Comparison of ENCODE assay signal across 8 cellular contexts in genomic region chr7:139361523-139361922, GRCh38. TPM values are rescaled to one million over a fixed set of nuclear protein-coding genes. Genes with fewer than 3 reads are reported as not detected.
DNase-seq lines count a peak whose midpoint lies in the region; ATAC-seq, FAIRE-seq and TF ChIP-seq lines count a peak whose summit lies in the region.

No MANE protein-coding gene starts in this region.

- in situ Hi-C loops in HepG2 (cut with HindIII; ENCODE audit: extremely low pct_ligation_motif_present, low pct_unique_long_range_greater_than_20kb) (no loop called here), GM12878 (cut with MboI) (loop anchor here (25.0 kb wide), 1 partner anchor 1551 kb away; the partner anchor contains the start of gene BRAF)

- SMC1A ChIA-PET in GM12878 (lab: Charles Lee; ENCODE audit: uncharacterized antibody, unreplicated experiment): interaction anchor here (0.6 to 0.8 kb wide), 2 partner anchors 15 to 308 kb away, joined by 3 read pairs; no protein-coding TSS in a partner anchor

- peak overlapping the region; percentile 70 to 97 (median 89); a peak in 5 of 6 replicates for H3K4me3 ChIP-seq in HepG2 (replicated peaks in 1 of 3; ENCODE audit: insufficient read depth in 1 of 3, low read depth in 2 of 3, low read length in 3 of 3)
- no peak overlapping the region for H3K4me3 ChIP-seq in right lobe of liver
- H3K4me3 ChIP-seq in GM12878: peak overlapping the region; percentile 95
- H3K4me3 ChIP-seq in mesendoderm (ENCODE audit: low read length): no peak overlapping the region

- H4K20me1 ChIP-seq in HepG2 (ENCODE audit: insufficient read depth, low read length) (peaks cover 17% of the 10 kb centered on the region; the same call in 1 of the 2 replicates), GM12878 (ENCODE audit: control insufficient read depth, insufficient read depth) (peaks cover 9% of the 10 kb centered on the region)

- DNase-seq in HepG2 (ENCODE audit: low spot score): no peak
- DNase-seq in right lobe of liver: no peak
- DNase-seq in GM12878 (ENCODE audit: low read depth, low spot score): no peak
- peak; percentile 57 for DNase-seq in mesendoderm
- no peak for DNase-seq in ecto neural progenitor cell (ENCODE audit: low spot score)
- no peak for DNase-seq in RCC 7860 (ENCODE audit: low spot score)
- no peak for DNase-seq in SIG-M5 (lab: John Stamatoyannopoulos, UW)
- DNase-seq in germinal center (ENCODE audit: low spot score): no peak

- BruUV-seq in HepG2 (replicated peaks; lab: Mats Ljungman, UMichigan) (no TSS peak), GM12878 (replicated peaks; lab: Mats Ljungman, UMichigan) (no TSS peak)

- peaks cover 3% of the 10 kb centered on the region for H3K79me1 ChIP-seq in mesendoderm (ENCODE audit: low read length)

- 28% methylated on average over 3 of the region's 3 CpGs for WGBS in HepG2 (ENCODE audit: low lambda C conversion rate)
- WGBS in right lobe of liver (ENCODE audit: insufficient coverage, low coverage, low lambda C conversion rate, missing lambda C conversion rate): 18% methylated on average over 3 of the region's 3 CpGs
- 5% methylated on average over 3 of the region's 3 CpGs for WGBS in GM12878 (ENCODE audit: insufficient coverage, insufficient replicate concordance, low lambda C conversion rate, missing lambda C conversion rate)
- no CpG with 5 or more reads among the region's 3 CpGs for WGBS in mesendoderm (ENCODE audit: extremely low coverage, insufficient coverage, low lambda C conversion rate)

- no peak overlapping the region for H3K4ac ChIP-seq in mesendoderm (ENCODE audit: low read depth, low read length)

- no peak for TF ChIP-seq POLR2A in HepG2 (IDR thresholded peaks at IDR 0.05; ENCODE audit: insufficient read depth in 1 of 2, low read depth in 2 of 2, low read length in 2 of 2)
- no peak for TF ChIP-seq POLR2A in right lobe of liver (IDR thresholded peaks at IDR 0.05)
- TF ChIP-seq POLR2A in GM12878 (IDR thresholded peaks at IDR 0.05; ENCODE audit: low read depth, low read length): no peak

- H2BK120ac ChIP-seq in mesendoderm (ENCODE audit: low read depth, low read length): no peak overlapping the region

- no peak overlapping the region for H2AK5ac ChIP-seq in mesendoderm (ENCODE audit: low read length)

- no peak for TF ChIP-seq CTCF in HepG2 (CRISPR knock-in tag; IDR thresholded peaks at IDR 0.05)
- TF ChIP-seq CTCF in right lobe of liver (IDR thresholded peaks at IDR 0.05): no peak
- TF ChIP-seq CTCF in GM12878 (IDR thresholded peaks at IDR 0.05 in 2 of 3, conservative IDR thresholded peaks at IDR 0.05 in 1 of 3; ENCODE audit: control insufficient read depth in 2 of 3, extremely low read depth in 1 of 3, insufficient read depth in 1 of 3, low read depth in 3 of 3, low read length in 3 of 3): no peak

- RAD21 ChIA-PET in GM12878 (lab: Charles Lee; ENCODE audit: unreplicated experiment): interaction anchor here (1.0 kb wide), 1 partner anchor 18 kb away, joined by 3 read pairs; no protein-coding TSS in a partner anchor

- no peak overlapping the region for H4K8ac ChIP-seq in mesendoderm (ENCODE audit: low read depth, low read length)

- H3K23ac ChIP-seq in mesendoderm (ENCODE audit: low read length): no peak overlapping the region

- H3K79me2 ChIP-seq in HepG2 (ENCODE audit: insufficient read depth, low read length) (peaks cover 63% of the 10 kb centered on the region), GM12878 (ENCODE audit: control insufficient read depth, insufficient read depth, low read length) (peaks cover 83% of the 10 kb centered on the region), mesendoderm (ENCODE audit: control insufficient read depth, insufficient read depth, low read length) (peaks cover 40% of the 10 kb centered on the region)

- H2BK5ac ChIP-seq in mesendoderm (ENCODE audit: low read length): no peak overlapping the region

- FAIRE-seq in HepG2 (lab: Jason Lieb, UNC): no peak
- no peak for FAIRE-seq in GM12878 (lab: Jason Lieb, UNC)
- no peak for FAIRE-seq in RCC 7860 (lab: Jason Lieb, UNC)

- peaks cover 6 to 13% of the 10 kb centered on the region in 2 experiments; a peak in 4 of 5 replicates for H3K36me3 ChIP-seq in HepG2 (replicated peaks in 1 of 2; ENCODE audit: control insufficient read depth in 1 of 2, insufficient read depth in 2 of 2, low read length in 2 of 2)
- no peaks in the 10 kb centered on the region for H3K36me3 ChIP-seq in right lobe of liver
- peaks cover 2 to 10% of the 10 kb centered on the region in 2 experiments; a peak in 3 of 4 replicates for H3K36me3 ChIP-seq in GM12878 (ENCODE audit: control insufficient read depth in 2 of 2, insufficient read depth in 2 of 2, low read length in 1 of 2)
- no peaks in the 10 kb centered on the region for H3K36me3 ChIP-seq in mesendoderm (ENCODE audit: control insufficient read depth, insufficient read depth, low read length)

- peaks cover 43% of the 10 kb centered on the region for H3K4me1 ChIP-seq in HepG2 (ENCODE audit: insufficient read depth, low read length)
- peaks cover 0 to 25% (median 12%) of the 10 kb centered on the region in 4 donors for H3K4me1 ChIP-seq in right lobe of liver
- peaks cover 4% of the 10 kb centered on the region for H3K4me1 ChIP-seq in GM12878 (ENCODE audit: control insufficient read depth, insufficient read depth, low read length)
- peaks cover 6% of the 10 kb centered on the region for H3K4me1 ChIP-seq in mesendoderm (ENCODE audit: control insufficient read depth, low read depth, low read length)

- H3K9ac ChIP-seq in HepG2 (ENCODE audit: insufficient read depth, low read depth, low read length) (peak overlapping the region; percentile 98), GM12878 (ENCODE audit: control insufficient read depth, insufficient read depth, low read length) (peak overlapping the region; percentile 100), mesendoderm (ENCODE audit: low read length) (no peak overlapping the region)

- TF ChIP-seq EP300 in HepG2 (IDR thresholded peaks at IDR 0.05; ENCODE audit: low read depth in 2 of 2, low read length in 2 of 2) (no peak), HepG2 (CRISPR knock-in tag; IDR thresholded peaks at IDR 0.05; ENCODE audit: borderline replicate concordance) (no peak), GM12878 (IDR thresholded peaks at IDR 0.05; ENCODE audit: borderline replicate concordance in 1 of 2, control insufficient read depth in 1 of 2, low read depth in 2 of 2, low read length in 2 of 2) (no peak)

- no peak overlapping the region for H3K56ac ChIP-seq in mesendoderm (ENCODE audit: low read length)

- H3K4me2 ChIP-seq in HepG2 (ENCODE audit: low read depth, low read length) (peak overlapping the region; percentile 90), GM12878 (ENCODE audit: control insufficient read depth, insufficient read depth) (peak overlapping the region; percentile 73), mesendoderm (ENCODE audit: low read length) (no peak overlapping the region)

- no peak overlapping the region for H2AFZ ChIP-seq in HepG2 (ENCODE audit: low read length)
- no peak overlapping the region for H2AFZ ChIP-seq in GM12878 (ENCODE audit: control insufficient read depth, low read depth, low read length)

- intact Hi-C loops in HepG2 (cut with micrococcal nuclease; ENCODE audit: unreplicated experiment): no loop called here
- intact Hi-C loops in right lobe of liver (cut with DNase I): no loop called here
- intact Hi-C loops in GM12878 (cut with micrococcal nuclease; ENCODE audit: unreplicated experiment): loop anchor here (5.0 kb wide), 1 partner anchor 254 kb away; the partner anchor contains the start of gene ZC3HAV1

- H3K18ac ChIP-seq in mesendoderm (ENCODE audit: low read length): no peak overlapping the region

- no peak for ATAC-seq in HepG2
- ATAC-seq in right lobe of liver: no peak
- no peak for ATAC-seq in GM12878

- CTCF ChIA-PET in HepG2 (lab: Yijun Ruan, JAX; ENCODE audit: low intra/inter-chr PET ratio, low total read pairs) (no interaction called here), GM12878 (lab: Yijun Ruan, JAX) (no interaction called here)

- no peak overlapping the region for H2BK15ac ChIP-seq in mesendoderm (replicated peaks; ENCODE audit: low read depth)

- TF ChIP-seq RAD21 in HepG2 (CRISPR knock-in tag; IDR thresholded peaks at IDR 0.05) (no peak), GM12878 (IDR thresholded peaks at IDR 0.05; ENCODE audit: insufficient read depth, low read depth, low read length) (no peak)

- POLR2A ChIA-PET in HepG2 (lab: Yijun Ruan, JAX) (no interaction called here), GM12878 (lab: Charles Lee) (interaction anchor here (0.8 kb wide), 1 partner anchor 22 kb away, joined by 3 read pairs; no protein-coding TSS in a partner anchor)

- H3K9me3 ChIP-seq in HepG2 (ENCODE audit: low read length) (no peaks in the 10 kb centered on the region), right lobe of liver (no peaks in the 10 kb centered on the region), GM12878 (replicated peaks; ENCODE audit: control insufficient read depth, insufficient read depth, low read length) (no peaks in the 10 kb centered on the region)

- H3K27me3 ChIP-seq in HepG2 (ENCODE audit: control insufficient read depth in 1 of 2, insufficient read depth in 2 of 2, low read length in 2 of 2) (no peaks in the 10 kb centered on the region), right lobe of liver (no peaks in the 10 kb centered on the region), GM12878 (replicated peaks in 1 of 2; ENCODE audit: control insufficient read depth in 2 of 2, insufficient read depth in 2 of 2, low read length in 1 of 2) (no peaks in the 10 kb centered on the region), mesendoderm (ENCODE audit: insufficient read depth, low read length, poor library complexity) (no peaks in the 10 kb centered on the region)

- no peak overlapping the region for H4K5ac ChIP-seq in mesendoderm (ENCODE audit: low read length)

- peak overlapping the region; percentile 99 for H3K27ac ChIP-seq in HepG2 (ENCODE audit: extremely low read length, insufficient read depth, low read length)
- no peak overlapping the region for H3K27ac ChIP-seq in right lobe of liver
- H3K27ac ChIP-seq in GM12878 (ENCODE audit: control insufficient read depth, insufficient read depth): peak overlapping the region; percentile 98
- no peak overlapping the region for H3K27ac ChIP-seq in mesendoderm (ENCODE audit: low read depth, low read length)

RNA-seq across cellular contexts. Expression of gene LUC7L2, which starts 1.8 kb away (rescaled TPM):
- total RNA-seq in HepG2 (2016; rRNA removed; fragmentation: Illumina TruSeq; extraction: Trizol): 50.7 and 59.5 TPM in 2 replicates
- 9.4 and 13.3 TPM in 2 replicates for total RNA-seq in HepG2 (2016; cell fraction: cytosol; rRNA removed; fragmentation: Illumina TruSeq; extraction: Trizol; ENCODE audit: low read depth)
- 50.6 and 54.5 TPM in 2 replicates for total RNA-seq in HepG2 (2016; cell fraction: insoluble cytoplasmic fraction; rRNA removed; fragmentation: Illumina TruSeq; extraction: Trizol)
- 19.2 and 24.0 TPM in 2 replicates for total RNA-seq in HepG2 (2016; cell fraction: membrane; rRNA removed; fragmentation: Illumina TruSeq; extraction: Trizol)
- total RNA-seq in HepG2 (2016; cell fraction: nucleus; rRNA removed; fragmentation: Illumina TruSeq; extraction: Trizol): 50.0 and 54.9 TPM in 2 replicates
- 15.9 and 17.9 TPM in 2 replicates for polyA plus RNA-seq in HepG2 (2011; rRNA removed)
- polyA plus RNA-seq in HepG2 (2011; cell fraction: cytosol; rRNA removed): 9.5 and 11.8 TPM in 2 replicates
- polyA plus RNA-seq in HepG2 (2011; cell fraction: nucleus; rRNA removed): 57.7 and 73.4 TPM in 2 replicates
- 25.8 and 32.8 TPM in 2 replicates for polyA plus RNA-seq in HepG2 (2012)
- 3.1 and 3.2 TPM in 2 replicates for polyA plus RNA-seq in HepG2 (2016; cell fraction: cytosol; fragmentation: Illumina TruSeq; extraction: Trizol; ENCODE audit: low read depth)
- polyA plus RNA-seq in HepG2 (2016; cell fraction: insoluble cytoplasmic fraction; fragmentation: Illumina TruSeq; extraction: Trizol; ENCODE audit: low read depth): 56.2 and 61.3 TPM in 2 replicates
- 9.0 and 10.3 TPM in 2 replicates for polyA plus RNA-seq in HepG2 (2016; cell fraction: membrane; fragmentation: Illumina TruSeq; extraction: Trizol; ENCODE audit: low read depth)
- polyA plus RNA-seq in HepG2 (2016; cell fraction: nucleus; fragmentation: Illumina TruSeq; extraction: Trizol; ENCODE audit: insufficient read depth, low read depth): 70.2 and 76.0 TPM in 2 replicates
- 25.3 and 62.6 TPM in 2 replicates for polyA minus RNA-seq in HepG2 (2011; rRNA and poly(A)+ RNA removed; ENCODE audit: low replicate concordance)
- 11.8 and 15.0 TPM in 2 replicates for polyA minus RNA-seq in HepG2 (2011; cell fraction: cytosol; rRNA and poly(A)+ RNA removed)
- polyA minus RNA-seq in HepG2 (2011; cell fraction: nucleus; rRNA and poly(A)+ RNA removed): 91.1 and 123 TPM in 2 replicates
- 10 to 100 TPM; 23.2 to 40.0 (median 36.3) TPM for total RNA-seq in right lobe of liver
- 224 and 228 TPM in 2 replicates for total RNA-seq in GM12878 (2013; cell fraction: nucleolus; rRNA removed)
- 48.8 and 51.8 TPM in 2 replicates for total RNA-seq in GM12878 (2014; rRNA removed)
- 68.4 and 69.3 TPM in 2 replicates for total RNA-seq in GM12878 (2014; rRNA removed; fragmentation: Illumina TruSeq; extraction: Trizol)
- 86.5 and 98.7 TPM in 2 replicates for total RNA-seq in GM12878 (2021)
- 41.1 TPM for polyA plus RNA-seq in GM12878 (2011; ENCODE audit: low read depth)
- 66.3 and 82.2 TPM in 2 replicates for polyA plus RNA-seq in GM12878 (2011; rRNA removed)
- 25.7 and 55.8 TPM in 2 replicates for polyA plus RNA-seq in GM12878 (2011; cell fraction: cytosol; rRNA removed)
- polyA plus RNA-seq in GM12878 (2011; cell fraction: nucleus; rRNA removed): 104 and 130 TPM in 2 replicates
- polyA plus RNA-seq in GM12878 (2012): 67.6 and 78.5 TPM in 2 replicates
- polyA plus RNA-seq in GM12878 (2014; fragmentation: Illumina TruSeq; extraction: Trizol): 78.7 and 100.0 TPM in 2 replicates
- 10 to 100 TPM; 31.7 to 37.8 TPM for polyA plus RNA-seq in GM12878 (2014; fragmentation: Nextera tagmentation; extraction: Ambion mirVana)
- 57.6 and 69.1 TPM in 2 replicates for polyA plus RNA-seq in GM12878 (2014; rRNA removed)
- polyA plus RNA-seq in GM12878 (2016; fragmentation: Nextera tagmentation; extraction: Ambion mirVana): 10 to 100 TPM; 68.0 to 75.7 TPM
- 41.7 and 64.0 TPM in 2 replicates for polyA minus RNA-seq in GM12878 (2011; rRNA and poly(A)+ RNA removed)
- polyA minus RNA-seq in GM12878 (2011; cell fraction: cytosol; rRNA and poly(A)+ RNA removed): 19.2 and 29.2 TPM in 2 replicates
- polyA minus RNA-seq in GM12878 (2011; cell fraction: nucleus; rRNA and poly(A)+ RNA removed): 141 and 271 TPM in 2 replicates
- polyA plus RNA-seq in mesendoderm (2013, experiment 1 of 2): 48.3 TPM
- polyA plus RNA-seq in mesendoderm (2013, experiment 2 of 2): 48.4 TPM

RNA-seq across cellular contexts. Expression of gene FMC1, which starts 20.4 kb away (rescaled TPM):
- total RNA-seq in HepG2 (2016; rRNA removed; fragmentation: Illumina TruSeq; extraction: Trizol) (50.7 and 59.2 TPM in 2 replicates), right lobe of liver (10 to 100 TPM in 2 of 6 experiments, 1 to 10 TPM in 4; 4.4 to 17.7 (median 6.2) TPM), GM12878 (2014; rRNA removed) (10.5 and 11.4 TPM in 2 replicates), GM12878 (2014; rRNA removed; fragmentation: Illumina TruSeq; extraction: Trizol) (5.4 and 5.5 TPM in 2 replicates), GM12878 (2021) (10.9 and 11.9 TPM in 2 replicates)
- 9.0 and 17.2 TPM in 2 replicates for total RNA-seq in HepG2 (2016; cell fraction: cytosol; rRNA removed; fragmentation: Illumina TruSeq; extraction: Trizol; ENCODE audit: low read depth)
- 53.0 and 54.3 TPM in 2 replicates for total RNA-seq in HepG2 (2016; cell fraction: insoluble cytoplasmic fraction; rRNA removed; fragmentation: Illumina TruSeq; extraction: Trizol)
- total RNA-seq in HepG2 (2016; cell fraction: membrane; rRNA removed; fragmentation: Illumina TruSeq; extraction: Trizol): 10.5 and 14.1 TPM in 2 replicates
- 17.0 and 26.9 TPM in 2 replicates for total RNA-seq in HepG2 (2016; cell fraction: nucleus; rRNA removed; fragmentation: Illumina TruSeq; extraction: Trizol)
- polyA plus RNA-seq in HepG2 (2011; rRNA removed) (37.3 and 39.2 TPM in 2 replicates), GM12878 (2011; rRNA removed) (13.2 and 13.5 TPM in 2 replicates), GM12878 (2014; fragmentation: Illumina TruSeq; extraction: Trizol) (2.7 and 4.2 TPM in 2 replicates), GM12878 (2014; fragmentation: Nextera tagmentation; extraction: Ambion mirVana) (10 to 100 TPM; 50.5 to 60.4 TPM), GM12878 (2014; rRNA removed) (16.1 and 18.1 TPM in 2 replicates), GM12878 (2016; fragmentation: Nextera tagmentation; extraction: Ambion mirVana) (10 to 100 TPM; 57.2 to 58.9 TPM)
- polyA plus RNA-seq in HepG2 (2011; cell fraction: cytosol; rRNA removed): 39.8 and 50.1 TPM in 2 replicates
- 10.2 and 10.4 TPM in 2 replicates for polyA plus RNA-seq in HepG2 (2011; cell fraction: nucleus; rRNA removed)
- 27.8 and 33.2 TPM in 2 replicates for polyA plus RNA-seq in HepG2 (2012)
- polyA plus RNA-seq in HepG2 (2016; cell fraction: cytosol; fragmentation: Illumina TruSeq; extraction: Trizol; ENCODE audit: low read depth): 6.3 and 9.9 TPM in 2 replicates
- 35.3 and 35.8 TPM in 2 replicates for polyA plus RNA-seq in HepG2 (2016; cell fraction: insoluble cytoplasmic fraction; fragmentation: Illumina TruSeq; extraction: Trizol; ENCODE audit: low read depth)
- polyA plus RNA-seq in HepG2 (2016; cell fraction: membrane; fragmentation: Illumina TruSeq; extraction: Trizol; ENCODE audit: low read depth): 7.3 and 7.8 TPM in 2 replicates
- 19.2 and 21.0 TPM in 2 replicates for polyA plus RNA-seq in HepG2 (2016; cell fraction: nucleus; fragmentation: Illumina TruSeq; extraction: Trizol; ENCODE audit: insufficient read depth, low read depth)
- 14.9 and 26.4 TPM in 2 replicates for polyA minus RNA-seq in HepG2 (2011; rRNA and poly(A)+ RNA removed; ENCODE audit: low replicate concordance)
- polyA minus RNA-seq in HepG2 (2011; cell fraction: cytosol; rRNA and poly(A)+ RNA removed): 3.2 and 3.4 TPM in 2 replicates
- polyA minus RNA-seq in HepG2 (2011; cell fraction: nucleus; rRNA and poly(A)+ RNA removed): 4.1 TPM in 2 replicates
- total RNA-seq in GM12878 (2013; cell fraction: nucleolus; rRNA removed): 2.6 and 4.2 TPM in 2 replicates
- 9.1 TPM for polyA plus RNA-seq in GM12878 (2011; ENCODE audit: low read depth)
- 15.9 and 22.3 TPM in 2 replicates for polyA plus RNA-seq in GM12878 (2011; cell fraction: cytosol; rRNA removed)
- polyA plus RNA-seq in GM12878 (2011; cell fraction: nucleus; rRNA removed): 8.8 and 14.0 TPM in 2 replicates
- 11.2 and 19.5 TPM in 2 replicates for polyA plus RNA-seq in GM12878 (2012)
- polyA minus RNA-seq in GM12878 (2011; rRNA and poly(A)+ RNA removed): 3.0 and 3.1 TPM in 2 replicates
- 1.2 TPM in 1 of 2 replicates, not detected in the other for polyA minus RNA-seq in GM12878 (2011; cell fraction: cytosol; rRNA and poly(A)+ RNA removed)
- 3.1 and 5.4 TPM in 2 replicates for polyA minus RNA-seq in GM12878 (2011; cell fraction: nucleus; rRNA and poly(A)+ RNA removed)
- polyA plus RNA-seq in mesendoderm (2013, experiment 1 of 2): 40.4 TPM
- polyA plus RNA-seq in mesendoderm (2013, experiment 2 of 2): 35.6 TPM

Comparison
In these comparisons a context has a peak if more than half of its experiments do, and no peak if none do; other contexts are left out.
1. H3K27ac ChIP-seq: peak in HepG2 (single experiment) and GM12878 (single experiment); none in right lobe of liver (0 of 3) and mesendoderm (single experiment).
2. H3K4me3 ChIP-seq: peak in HepG2 (3 of 3) and GM12878 (single experiment); none in right lobe of liver (0 of 3) and mesendoderm (single experiment).